8 cellular contexts compared by ENCODE assay signal in the genomic region with DNA sequence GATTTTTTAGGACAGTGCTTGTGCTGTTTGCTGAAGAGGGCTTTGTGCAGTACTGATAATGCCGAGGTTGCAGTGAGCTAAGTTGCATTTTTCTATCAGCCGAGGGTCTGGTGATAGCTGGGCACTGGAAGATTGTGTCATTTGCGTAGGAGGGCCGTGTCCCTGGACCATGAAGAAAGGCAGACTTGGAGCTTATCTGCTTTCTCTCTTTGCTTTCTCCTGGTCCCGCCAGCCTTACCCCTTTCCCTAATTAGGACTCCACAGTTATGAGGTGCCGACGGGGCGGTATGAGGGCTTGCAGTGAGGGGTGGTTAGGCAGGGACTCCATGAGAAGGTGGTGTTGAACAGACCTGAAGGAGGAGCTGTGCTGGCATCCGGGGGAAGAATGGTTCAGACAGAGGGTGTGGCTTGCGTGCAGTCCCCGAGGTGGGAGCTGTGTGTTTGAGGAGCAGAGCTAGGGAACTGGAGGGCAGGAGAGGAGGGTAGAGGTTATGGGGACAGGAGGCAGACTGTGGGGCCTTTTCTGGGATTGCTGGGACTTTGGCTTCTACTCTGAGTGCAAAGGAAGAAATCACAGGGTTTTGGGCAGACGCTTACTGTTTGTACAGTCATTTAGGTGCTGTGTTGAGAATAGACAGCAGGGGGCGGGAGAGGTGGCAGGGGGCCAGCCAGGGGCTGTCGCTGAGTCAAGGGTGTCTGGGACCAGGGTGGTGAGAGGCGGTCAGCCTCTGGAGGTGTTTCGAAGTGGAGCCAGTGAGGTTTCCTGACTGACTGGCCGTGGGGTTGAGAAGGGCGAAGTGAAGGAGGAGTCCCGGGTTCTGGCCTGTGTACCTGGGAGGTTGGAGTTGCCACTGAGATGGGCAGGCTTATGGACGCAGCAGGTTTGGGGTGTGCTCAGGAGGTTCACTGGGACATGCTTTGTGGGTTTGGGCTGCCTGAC. TPM values are rescaled to one million over a fixed set of nuclear protein-coding genes. Genes with fewer than 3 reads are reported as not detected.
DNase-seq lines count a peak whose midpoint lies in the region; ATAC-seq lines count a peak whose summit lies in the region.

No MANE protein-coding gene starts in this region.

- peaks cover 25% of the 10 kb centered on the region for H3K4me1 ChIP-seq in adipocyte (ENCODE audit: control insufficient read depth, insufficient read depth, low read length)

- no peaks in the 10 kb centered on the region for H3K36me3 ChIP-seq in adipocyte (ENCODE audit: control insufficient read depth, insufficient read depth, low read length, severe bottlenecking)

- H3K4me3 ChIP-seq in adipocyte (ENCODE audit: low read length), result peak overlapping the region; percentile 75

- peak overlapping the region; percentile 59 for H3K9ac ChIP-seq in adipocyte (ENCODE audit: low read length)

- H3K27ac Mint-ChIP-seq in T-helper 17 cell, result peak overlapping the region; percentile 92

- peaks cover 15% of the 10 kb centered on the region for H3K4me1 Mint-ChIP-seq in T-helper 17 cell

- H3K9me3 ChIP-seq in T-helper 17 cell (ENCODE audit: control insufficient read depth, low read length, poor library complexity, severe bottlenecking) (no peaks in the 10 kb centered on the region), adipocyte (ENCODE audit: control insufficient read depth, low read length) (no peaks in the 10 kb centered on the region)

- ATAC-seq in GM18867 (IDR thresholded peaks at IDR 0.05; ENCODE audit: unreplicated experiment) (peak; percentile 79), HG03439 (IDR thresholded peaks at IDR 0.05; ENCODE audit: unreplicated experiment) (peak; percentile 49), T-helper 17 cell (peak; percentile 91), GM18873 (IDR thresholded peaks at IDR 0.05; ENCODE audit: low FRiP score, unreplicated experiment) (no peak)

- H3K36me3 Mint-ChIP-seq in T-helper 17 cell (ENCODE audit: low read depth), result no peaks in the 10 kb centered on the region

- peak in 1 of 3 donors; percentile 44 for DNase-seq in T-helper 17 cell
- peak; percentile 55 for DNase-seq in adipocyte (ENCODE audit: low read depth)
- peak; percentile 82 for DNase-seq in iPS-NIHi7 (ENCODE audit: extremely low spot score)
- peak; percentile 47 to 50 for DNase-seq in stimulated activated CD4-positive, alpha-beta T cell treated with anti-CD3 and anti-CD28 coated beads, Interleukin-1b, Interleukin-23, amount 100 ng/mL, for 4 hours (ENCODE audit: low read depth in 2 of 2)
- no peak for DNase-seq in NCI-H128 (lab: John Stamatoyannopoulos, UW; ENCODE audit: unreplicated experiment)

- peak overlapping the region; percentile 94 for H3K4me3 Mint-ChIP-seq in T-helper 17 cell

- peaks cover 6% of the 10 kb centered on the region for H3K27me3 Mint-ChIP-seq in T-helper 17 cell

- H3K27me3 ChIP-seq in adipocyte (replicated peaks; ENCODE audit: control insufficient read depth, insufficient read depth, low read length), result peaks cover 10% of the 10 kb centered on the region

RNA-seq across cellular contexts. Expression of gene PRF1, which starts 43.4 kb away (rescaled TPM):
- 10 to 100 TPM; 16.5 to 18.0 TPM for total RNA-seq in T-helper 17 cell
